21 cellular contexts compared by ENCODE assay signal in genomic region chr1:170704256-170704655, GRCh38. TPM values are rescaled to one million over a fixed set of nuclear protein-coding genes. Genes with fewer than 3 reads are reported as not detected.
"Had no signal": no experiment of that assay in that cellular context is flagged by ENCODE, and none has a peak within 500 bp of the region (broad histone marks: within the 10 kb centered on the region; RNA-seq: fewer than 3 reads in every experiment).

No MANE protein-coding gene starts in this region.

- H3K9me3 ChIP-seq: breast epithelium, esophagus squamous epithelium, left ventricle myocardium inferior had no signal

- H3K4me3 Mint-ChIP-seq: activated CD4-positive, alpha-beta T cell treated with anti-CD3 and anti-CD28 coated beads, Interleukin-2, amount 10 ng/mL, durations not matched to agents 24 days and 14 days; activated CD8-positive, alpha-beta T cell treated with anti-CD3 and anti-CD28 coated beads for 36 hours; activated naive CD8-positive, alpha-beta T cell treated with anti-CD3 and anti-CD28 coated beads, Interleukin-2, amount 50 U/mL, for 24 hours; activated T-helper 17 cell treated with anti-CD3 and anti-CD28 coated beads, Interleukin-2, amount 50 U/mL, for 72 hours; effector memory CD8-positive, alpha-beta T cell; nephron progenitor cell had no signal

- H3K27ac Mint-ChIP-seq: activated CD4-positive, alpha-beta T cell treated with anti-CD3 and anti-CD28 coated beads, Interleukin-2, amount 10 ng/mL, durations not matched to agents 24 days and 14 days; activated CD8-positive, alpha-beta T cell treated with anti-CD3 and anti-CD28 coated beads for 36 hours; activated naive CD8-positive, alpha-beta T cell treated with anti-CD3 and anti-CD28 coated beads, Interleukin-2, amount 50 U/mL, for 24 hours; activated T-helper 17 cell treated with anti-CD3 and anti-CD28 coated beads, Interleukin-2, amount 50 U/mL, for 72 hours; effector memory CD8-positive, alpha-beta T cell; nephron progenitor cell had no signal

- H3K27ac ChIP-seq: breast epithelium, esophagus squamous epithelium, left ventricle myocardium inferior had no signal

- H3K27me3 ChIP-seq: breast epithelium, esophagus squamous epithelium had no signal

- H3K36me3 ChIP-seq: breast epithelium, esophagus squamous epithelium, left ventricle myocardium inferior had no signal

- H3K9me3 Mint-ChIP-seq: activated CD4-positive, alpha-beta T cell treated with anti-CD3 and anti-CD28 coated beads, Interleukin-2, amount 10 ng/mL, durations not matched to agents 24 days and 14 days; activated CD8-positive, alpha-beta T cell treated with anti-CD3 and anti-CD28 coated beads for 36 hours; activated naive CD8-positive, alpha-beta T cell treated with anti-CD3 and anti-CD28 coated beads, Interleukin-2, amount 50 U/mL, for 24 hours; activated T-helper 17 cell treated with anti-CD3 and anti-CD28 coated beads, Interleukin-2, amount 50 U/mL, for 72 hours; effector memory CD8-positive, alpha-beta T cell; nephron progenitor cell had no signal

- H3K4me3 ChIP-seq: breast epithelium, esophagus squamous epithelium, left ventricle myocardium inferior had no signal

- DNase-seq: activated CD4-positive, alpha-beta T cell treated with anti-CD3 and anti-CD28 coated beads, Interleukin-2, amount 10 ng/mL, durations not matched to agents 24 days and 14 days; activated CD8-positive, alpha-beta T cell treated with anti-CD3 and anti-CD28 coated beads for 36 hours; activated naive CD4-positive, alpha-beta T cell treated with Interleukin-2 at 50 U/mL for 16 hours; activated naive CD8-positive, alpha-beta T cell treated with anti-CD3 and anti-CD28 coated beads, Interleukin-2, amount 50 U/mL, for 24 hours; activated T-cell treated with anti-CD3 and anti-CD28 coated beads, Interleukin-2, amount 50 U/mL, for 1 hour; anterior cingulate cortex; cerebellar nuclear complex; dermis blood vessel endothelial cell; effector memory CD8-positive, alpha-beta T cell; esophagus squamous epithelium; kidney; left ventricle myocardium inferior; mammary epithelial cell; midbrain; nephron progenitor cell; nucleus accumbens; stimulated activated naive CD8-positive, alpha-beta T cell treated with anti-CD3 and anti-CD28 coated beads, Interleukin-15, Interleukin-2, amounts not matched to agents 100 U/mL and 50 U/mL, for 24 hours; trophoblast cell had no signal

- H3K27me3 Mint-ChIP-seq: activated CD4-positive, alpha-beta T cell treated with anti-CD3 and anti-CD28 coated beads, Interleukin-2, amount 10 ng/mL, durations not matched to agents 24 days and 14 days had no signal

- H3K4me1 Mint-ChIP-seq: activated CD4-positive, alpha-beta T cell treated with anti-CD3 and anti-CD28 coated beads, Interleukin-2, amount 10 ng/mL, durations not matched to agents 24 days and 14 days; activated T-helper 17 cell treated with anti-CD3 and anti-CD28 coated beads, Interleukin-2, amount 50 U/mL, for 72 hours had no signal

RNA-seq across cellular contexts. Expression of gene PRRX1, which starts 40.3 kb away (rescaled TPM):
- total RNA-seq: activated CD4-positive, alpha-beta T cell treated with anti-CD3 and anti-CD28 coated beads, Interleukin-2, amount 10 ng/mL, durations not matched to agents 24 days and 14 days; activated CD8-positive, alpha-beta T cell treated with anti-CD3 and anti-CD28 coated beads for 36 hours; activated T-helper 17 cell treated with anti-CD3 and anti-CD28 coated beads, Interleukin-2, amount 50 U/mL, for 72 hours; T-helper 1 cell treated with Interleukin-12 subunit alpha and Interleukin-12 subunit beta and Interleukin-4 antibody, amounts not matched to agents 30 ng/mL and 1 ng/mL, for 36 hours had no signal
